Comparison of ENCODE assay signal across 15 cellular contexts in the genomic region with DNA sequence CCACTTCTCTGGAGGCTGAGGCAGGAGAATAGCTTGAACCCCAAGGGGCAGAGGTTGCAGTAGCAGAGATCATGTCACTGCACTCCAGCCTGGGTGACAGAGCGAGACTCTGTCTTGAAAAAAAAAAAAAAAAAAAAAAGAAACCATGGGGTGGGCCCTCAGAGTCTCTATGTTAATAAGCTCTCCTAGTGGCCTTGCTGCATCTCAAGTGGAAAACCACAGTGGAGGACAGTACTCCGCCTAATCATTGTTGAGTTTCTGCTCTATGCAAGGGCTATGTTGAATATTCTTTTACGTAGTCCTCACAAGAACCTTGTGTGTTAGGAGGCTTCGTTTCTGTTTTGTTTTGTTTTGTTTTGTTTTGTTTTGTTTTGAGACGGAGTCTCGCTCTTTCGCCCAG.
"Had no signal": no experiment of that assay in that cellular context is flagged by ENCODE, and none has a peak within 500 bp of the region (broad histone marks: within the 10 kb centered on the region; RNA-seq: fewer than 3 reads in every experiment).

No MANE protein-coding gene starts in this region.

- H3K4me1 Mint-ChIP-seq: activated naive CD4-positive, alpha-beta T cell treated with anti-CD3 and anti-CD28 coated beads, Interleukin-2, amount 50 U/mL, for 24 hours; immature natural killer cell; naive thymus-derived CD8-positive, alpha-beta T cell had no signal

- H3K27ac Mint-ChIP-seq: activated CD8-positive, alpha-beta T cell treated with anti-CD3 and anti-CD28 coated beads, Interleukin-2, amount 10 ng/mL, durations not matched to agents 7 days and 5 days; activated naive CD4-positive, alpha-beta T cell treated with anti-CD3 and anti-CD28 coated beads, Interleukin-2, amount 50 U/mL, for 24 hours; immature natural killer cell; naive thymus-derived CD8-positive, alpha-beta T cell; neural progenitor cell; stimulated activated naive CD8-positive, alpha-beta T cell treated with anti-CD3 and anti-CD28 coated beads, Interleukin-15, Interleukin-2, amounts not matched to agents 100 ng/mL and 50 ng/mL, for 24 hours had no signal

- H3K9me3 Mint-ChIP-seq: activated naive CD4-positive, alpha-beta T cell treated with anti-CD3 and anti-CD28 coated beads, Interleukin-2, amount 50 U/mL, for 24 hours; immature natural killer cell; mesothelial cell of epicardium; naive thymus-derived CD8-positive, alpha-beta T cell; neural progenitor cell; stimulated activated naive CD8-positive, alpha-beta T cell treated with anti-CD3 and anti-CD28 coated beads, Interleukin-15, Interleukin-2, amounts not matched to agents 100 ng/mL and 50 ng/mL, for 24 hours had no signal

- H3K27ac ChIP-seq: body of pancreas, neural progenitor cell, tibial nerve, VCaP had no signal

- H3K9ac ChIP-seq: neural progenitor cell had no signal

- H3K4me3 Mint-ChIP-seq: activated CD8-positive, alpha-beta T cell treated with anti-CD3 and anti-CD28 coated beads, Interleukin-2, amount 10 ng/mL, durations not matched to agents 7 days and 5 days; activated naive CD4-positive, alpha-beta T cell treated with anti-CD3 and anti-CD28 coated beads, Interleukin-2, amount 50 U/mL, for 24 hours; immature natural killer cell; mesothelial cell of epicardium; naive thymus-derived CD8-positive, alpha-beta T cell; neural progenitor cell; stimulated activated naive CD8-positive, alpha-beta T cell treated with anti-CD3 and anti-CD28 coated beads, Interleukin-15, Interleukin-2, amounts not matched to agents 100 ng/mL and 50 ng/mL, for 24 hours had no signal

- H3K4me1 ChIP-seq: body of pancreas, tibial nerve had no signal

- H3K4me2 ChIP-seq: neural progenitor cell had no signal

- H2AFZ ChIP-seq: neural progenitor cell had no signal

- H3K27me3 ChIP-seq: body of pancreas, neural progenitor cell, tibial nerve had no signal

- DNase-seq: activated CD4-positive, alpha-beta T cell treated with anti-CD3 and anti-CD28 coated beads for 1 hour; activated CD4-positive, alpha-beta T cell treated with anti-CD3 and anti-CD28 coated beads, Interleukin-2, amount 50 U/mL, for 1 hour; activated CD8-positive, alpha-beta T cell treated with anti-CD3 and anti-CD28 coated beads, Interleukin-2, amount 10 ng/mL, durations not matched to agents 7 days and 5 days; activated gamma-delta T cell treated with Interleukin-2 at 50 U/mL for 16 hours; activated T-cell treated with anti-CD3 and anti-CD28 coated beads, Interleukin-2, amount 50 U/mL, for 1 hour; immature natural killer cell; naive thymus-derived CD8-positive, alpha-beta T cell; retina had no signal

- H3K4me3 ChIP-seq: body of pancreas, neural progenitor cell, tibial nerve had no signal

- ATAC-seq: activated CD8-positive, alpha-beta T cell treated with anti-CD3 and anti-CD28 coated beads, Interleukin-2, amount 10 ng/mL, durations not matched to agents 7 days and 5 days; body of pancreas; naive thymus-derived CD8-positive, alpha-beta T cell had no signal

- H3K9me3 ChIP-seq: body of pancreas, tibial nerve had no signal

- H3K27me3 Mint-ChIP-seq: activated naive CD4-positive, alpha-beta T cell treated with anti-CD3 and anti-CD28 coated beads, Interleukin-2, amount 50 U/mL, for 24 hours; naive thymus-derived CD8-positive, alpha-beta T cell; stimulated activated naive CD8-positive, alpha-beta T cell treated with anti-CD3 and anti-CD28 coated beads, Interleukin-15, Interleukin-2, amounts not matched to agents 100 ng/mL and 50 ng/mL, for 24 hours had no signal
